Comparison of ENCODE assay signal across 10 cellular contexts in genomic region chr17:47604268-47604927, GRCh38. TPM values are rescaled to one million over a fixed set of nuclear protein-coding genes. Genes with fewer than 3 reads are reported as not detected.
DNase-seq lines count a peak whose midpoint lies in the region; ATAC-seq and TF ChIP-seq lines count a peak whose summit lies in the region.
"Had no signal": no experiment of that assay in that cellular context is flagged by ENCODE, and none has a peak within 500 bp of the region (broad histone marks: within the 10 kb centered on the region; RNA-seq: fewer than 3 reads in every experiment).

No MANE protein-coding gene starts in this region.

- H3K9me3 ChIP-seq in BE2C (no peaks in the 10 kb centered on the region), SK-N-MC (ENCODE audit: low read depth, low read length) (no peaks in the 10 kb centered on the region)

- peak; percentile 58 for DNase-seq in BE2C
- DNase-seq in NAMALWA (ENCODE audit: low spot score): peak; percentile 47
- DNase-seq in SK-N-MC (ENCODE audit: low read depth, low spot score): no peak
- no peak for DNase-seq in left ventricle myocardium superior
- no peak for DNase-seq in foreskin melanocyte
- no peak for DNase-seq in activated CD4-positive, alpha-beta memory T cell treated with anti-CD3 and anti-CD28 coated beads for 36 hours
- DNase-seq in KBM-7: no peak
- DNase-seq in superior temporal gyrus (ENCODE audit: extremely low spot score): no peak
- DNase-seq: Calu3; central memory CD4-positive, alpha-beta T cell had no signal

- no peaks in the 10 kb centered on the region for H3K27me3 Mint-ChIP-seq in activated CD4-positive, alpha-beta memory T cell treated with anti-CD3 and anti-CD28 coated beads for 36 hours

- H3K27ac Mint-ChIP-seq in activated CD4-positive, alpha-beta memory T cell treated with anti-CD3 and anti-CD28 coated beads for 36 hours: no peak overlapping the region

- no peak for TF ChIP-seq CTCF in BE2C (IDR thresholded peaks at IDR 0.05; ENCODE audit: low read depth, low read length)

- POLR2A ChIA-PET in activated CD4-positive, alpha-beta memory T cell treated with anti-CD3 and anti-CD28 coated beads for 36 hours (lab: Charles Lee): no interaction called here

- H3K36me3 Mint-ChIP-seq in activated CD4-positive, alpha-beta memory T cell treated with anti-CD3 and anti-CD28 coated beads for 36 hours: peaks cover 28% of the 10 kb centered on the region

- peak; percentile 95 for ATAC-seq in left ventricle myocardium superior

- H3K4me1 ChIP-seq in BE2C: peaks cover 16% of the 10 kb centered on the region

- peaks cover 2% of the 10 kb centered on the region for H3K4me1 Mint-ChIP-seq in activated CD4-positive, alpha-beta memory T cell treated with anti-CD3 and anti-CD28 coated beads for 36 hours (ENCODE audit: low read depth)

- CTCF ChIA-PET in activated CD4-positive, alpha-beta memory T cell treated with anti-CD3 and anti-CD28 coated beads for 36 hours (lab: Charles Lee): interaction anchor here (4.4 kb wide), 1 partner anchor 11 kb away, joined by 29 read pairs; no protein-coding TSS in a partner anchor

- H3K4me3 ChIP-seq in BE2C (ENCODE audit: low read depth, low read length) (no peak overlapping the region), SK-N-MC (no peak overlapping the region)

- no peak overlapping the region for H3K4me3 Mint-ChIP-seq in activated CD4-positive, alpha-beta memory T cell treated with anti-CD3 and anti-CD28 coated beads for 36 hours

- H3K27me3 ChIP-seq in BE2C: no peaks in the 10 kb centered on the region

- H3K9ac ChIP-seq in SK-N-MC (ENCODE audit: insufficient read length): no peak overlapping the region

- peak overlapping the region; percentile 3 for H3K27ac ChIP-seq in SK-N-MC

- intact Hi-C loops in left ventricle myocardium superior (cut with micrococcal nuclease): no loop called here
- intact Hi-C loops in activated CD4-positive, alpha-beta memory T cell treated with anti-CD3 and anti-CD28 coated beads for 36 hours (cut with micrococcal nuclease): no loop called here

- in situ Hi-C loops in KBM-7 (cut with MboI; ENCODE audit: low pct_unique_long_range_greater_than_20kb, low sequenced_read_pairs): loop anchor here (25.0 kb wide), 1 partner anchor 92 kb away; no protein-coding TSS in a partner anchor

- H3K36me3 ChIP-seq in BE2C (peaks cover 44% of the 10 kb centered on the region), SK-N-MC (ENCODE audit: insufficient read depth, low read length) (peaks cover 41% of the 10 kb centered on the region)

- H3K9me3 Mint-ChIP-seq in activated CD4-positive, alpha-beta memory T cell treated with anti-CD3 and anti-CD28 coated beads for 36 hours: no peaks in the 10 kb centered on the region

RNA-seq across cellular contexts. Expression of gene KPNB1, which starts 45.3 kb away (rescaled TPM):
- 150 TPM for polyA plus RNA-seq in BE2C (2012; ENCODE audit: insufficient read depth, insufficient read length, low read depth)
- 169 TPM for total RNA-seq in left ventricle myocardium superior
- total RNA-seq in activated CD4-positive, alpha-beta memory T cell treated with anti-CD3 and anti-CD28 coated beads for 36 hours: 100 to 1,000 TPM; 475 to 488 TPM

Comparison
In these comparisons a context has a peak if more than half of its experiments do, and no peak if none do; other contexts are left out.
1. DNase-seq: peak in BE2C (single experiment) and NAMALWA (single experiment); none in SK-N-MC (single experiment), left ventricle myocardium superior (single experiment), foreskin melanocyte (single experiment), activated CD4-positive, alpha-beta memory T cell treated with anti-CD3 and anti-CD28 coated beads for 36 hours (single experiment), KBM-7 (single experiment) and superior temporal gyrus (single experiment).